Comparison of ENCODE assay signal across 8 cellular contexts in the genomic region with DNA sequence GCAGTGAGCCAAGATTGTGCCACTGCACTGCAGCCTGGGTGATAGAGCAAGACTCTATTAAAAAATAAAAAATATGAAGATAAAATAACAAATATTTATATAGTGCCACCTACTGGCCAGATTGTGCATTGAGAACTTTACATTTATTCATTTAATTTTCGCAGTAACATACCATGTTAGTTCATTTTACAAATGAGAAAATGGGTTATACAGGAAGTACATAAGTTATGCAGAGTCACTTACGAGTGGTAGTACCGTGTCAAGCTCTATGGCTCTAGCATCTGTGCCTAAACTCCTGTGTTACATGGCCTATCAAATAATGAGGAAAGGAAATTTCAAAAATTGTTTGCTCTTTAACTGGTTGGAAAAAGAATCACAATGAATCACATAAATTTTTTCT. TPM values are rescaled to one million over a fixed set of nuclear protein-coding genes. Genes with fewer than 3 reads are reported as not detected.
DNase-seq lines count a peak whose midpoint lies in the region; ATAC-seq, FAIRE-seq and TF ChIP-seq lines count a peak whose summit lies in the region.

No MANE protein-coding gene starts in this region.

- no peak overlapping the region for H3K4me3 ChIP-seq in AG10803 (ENCODE audit: low read length)
- H3K4me3 ChIP-seq in SK-N-SH (ENCODE audit: low read depth in 2 of 2, low read length in 1 of 2), result no peak overlapping the region
- H3K4me3 ChIP-seq in stomach, result no peak overlapping the region

- no peak overlapping the region for H3K27ac ChIP-seq in SK-N-SH (ENCODE audit: low read depth in 2 of 2, low read length in 1 of 2)
- H3K27ac ChIP-seq in stomach, result no peak overlapping the region

- H3K9me3 ChIP-seq in SK-N-SH (no peaks in the 10 kb centered on the region), stomach (no peaks in the 10 kb centered on the region)

- no peak overlapping the region for H3K4me2 ChIP-seq in SK-N-SH

- intact Hi-C loops in stomach (cut with DNase I; ENCODE audit: low total_unique reads), result no loop called here

- no peaks in the 10 kb centered on the region for H3K27me3 ChIP-seq in SK-N-SH (ENCODE audit: insufficient read depth)
- no peaks in the 10 kb centered on the region for H3K27me3 ChIP-seq in stomach

- no peak overlapping the region for H2AFZ ChIP-seq in SK-N-SH (ENCODE audit: low read depth)

- H3K9ac ChIP-seq in SK-N-SH, result no peak overlapping the region

- H3K4me1 ChIP-seq in SK-N-SH (ENCODE audit: control insufficient read depth in 1 of 2, insufficient read depth in 2 of 2, low read depth in 1 of 2, low read length in 1 of 2) (no peaks in the 10 kb centered on the region), stomach (peaks cover 0 to 11% (median 0%) of the 10 kb centered on the region in 4 donors)

- DNase-seq in AG10803 (ENCODE audit: low read depth), result peak; percentile 32
- peak; percentile 36 for DNase-seq in GM13976 (ENCODE audit: low spot score)
- DNase-seq in SK-N-SH, result peak; percentile 28
- DNase-seq in frontal cortex (ENCODE audit: low spot score in 2 of 2), result no peak
- DNase-seq in stomach, result no peak
- DNase-seq in mesenteric fat pad (ENCODE audit: low spot score), result no peak
- no peak for DNase-seq in NCI-H345 treated with DMSO at 0.1 percent for 48 hours (lab: John Stamatoyannopoulos, UW; ENCODE audit: unreplicated experiment)

- TF ChIP-seq CTCF in AG10803 (conservative IDR thresholded peaks at IDR 0.05; ENCODE audit: low read length) (peak; percentile 52), GM13976 (IDR thresholded peaks at IDR 0.05; ENCODE audit: borderline replicate concordance, control extremely low read depth, extremely low read depth, insufficient read depth, missing control alignments) (no peak), SK-N-SH (IDR thresholded peaks at IDR 0.05) (peak; percentile 70), stomach (IDR thresholded peaks at IDR 0.05) (peak in 4 of 7 experiments; percentile 23 to 93 (median 62))

- TF ChIP-seq EP300 in SK-N-SH (IDR thresholded peaks at IDR 0.05; ENCODE audit: borderline replicate concordance in 1 of 2, low read depth in 1 of 2, low read length in 1 of 2) (no peak), stomach (IDR thresholded peaks at IDR 0.05) (no peak)

- TF ChIP-seq POLR2A in stomach (IDR thresholded peaks at IDR 0.05), result no peak

- peak; percentile 51 for FAIRE-seq in frontal cortex (lab: Jason Lieb, UNC)

- no peak for ATAC-seq in HG02623 (IDR thresholded peaks at IDR 0.05; ENCODE audit: unreplicated experiment)

- peaks cover 8% of the 10 kb centered on the region for H3F3A ChIP-seq in SK-N-SH (replicated peaks; ENCODE audit: insufficient read depth)

- no peaks in the 10 kb centered on the region for H4K20me1 ChIP-seq in SK-N-SH (ENCODE audit: insufficient read depth)

- peaks cover 61 to 85% of the 10 kb centered on the region in 2 experiments for H3K36me3 ChIP-seq in SK-N-SH (replicated peaks in 1 of 2; ENCODE audit: control insufficient read depth in 1 of 2, insufficient read depth in 2 of 2, low read length in 1 of 2)
- peaks cover 48 to 100% (median 99%) of the 10 kb centered on the region in 4 donors for H3K36me3 ChIP-seq in stomach

- in situ Hi-C loops in GM13976 (cut with MboI; ENCODE audit: low sequenced_read_pairs, unreplicated experiment), result no loop called here

- no peaks in the 10 kb centered on the region for H3K9me2 ChIP-seq in SK-N-SH

- POLR2A ChIA-PET in SK-N-SH (lab: Yijun Ruan, JAX), result no interaction called here

- CTCF ChIA-PET in SK-N-SH (lab: Yijun Ruan, JAX), result interaction anchor here (0.7 to 2.5 kb wide), 23 partner anchors 9 to 1843 kb away, joined by 3 to 17 read pairs (median 3); a partner anchor contains a TSS

- peak; percentile 33 for TF ChIP-seq RAD21 in SK-N-SH (IDR thresholded peaks at IDR 0.05; ENCODE audit: low read length)

- WGBS in SK-N-SH (ENCODE audit: low lambda C conversion rate), result 75% methylated on average over 3 of the region's 3 CpGs
- WGBS in stomach, 5 donors, result 46 to 63% (median 60%) methylated on average over 3 of the region's 3 CpGs

- H3K79me2 ChIP-seq in SK-N-SH (ENCODE audit: insufficient read depth), result no peaks in the 10 kb centered on the region

TF ChIP-seq in SK-N-SH, 30 proteins besides CTCF, POLR2A, EP300 and RAD21:
- TF ChIP-seq, protein P1, sequence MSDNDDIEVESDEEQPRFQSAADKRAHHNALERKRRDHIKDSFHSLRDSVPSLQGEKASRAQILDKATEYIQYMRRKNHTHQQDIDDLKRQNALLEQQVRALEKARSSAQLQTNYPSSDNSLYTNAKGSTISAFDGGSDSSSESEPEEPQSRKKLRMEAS (IDR thresholded peaks at IDR 0.05; ENCODE audit: low read depth), result no peak
- TF ChIP-seq YY1 (IDR thresholded peaks at IDR 0.05; ENCODE audit: low read depth), result no peak
- TF ChIP-seq MXI1 (IDR thresholded peaks at IDR 0.05; ENCODE audit: low read depth, low read length), result no peak
- no peak for TF ChIP-seq RXRA (IDR thresholded peaks at IDR 0.05; ENCODE audit: borderline replicate concordance, low read depth)
- no peak for TF ChIP-seq JUND (IDR thresholded peaks at IDR 0.05)
- TF ChIP-seq FOXJ3 (CRISPR knock-in tag; IDR thresholded peaks at IDR 0.05), result no peak
- TF ChIP-seq FOXM1 (IDR thresholded peaks at IDR 0.05; ENCODE audit: low read depth), result no peak
- TF ChIP-seq, protein P2, sequence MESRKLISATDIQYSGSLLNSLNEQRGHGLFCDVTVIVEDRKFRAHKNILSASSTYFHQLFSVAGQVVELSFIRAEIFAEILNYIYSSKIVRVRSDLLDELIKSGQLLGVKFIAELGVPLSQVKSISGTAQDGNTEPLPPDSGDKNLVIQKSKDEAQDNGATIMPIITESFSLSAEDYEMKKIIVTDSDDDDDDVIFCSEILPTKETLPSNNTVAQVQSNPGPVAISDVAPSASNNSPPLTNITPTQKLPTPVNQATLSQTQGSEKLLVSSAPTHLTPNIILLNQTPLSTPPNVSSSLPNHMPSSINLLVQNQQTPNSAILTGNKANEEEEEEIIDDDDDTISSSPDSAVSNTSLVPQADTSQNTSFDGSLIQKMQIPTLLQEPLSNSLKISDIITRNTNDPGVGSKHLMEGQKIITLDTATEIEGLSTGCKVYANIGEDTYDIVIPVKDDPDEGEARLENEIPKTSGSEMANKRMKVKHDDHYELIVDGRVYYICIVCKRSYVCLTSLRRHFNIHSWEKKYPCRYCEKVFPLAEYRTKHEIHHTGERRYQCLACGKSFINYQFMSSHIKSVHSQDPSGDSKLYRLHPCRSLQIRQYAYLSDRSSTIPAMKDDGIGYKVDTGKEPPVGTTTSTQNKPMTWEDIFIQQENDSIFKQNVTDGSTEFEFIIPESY (IDR thresholded peaks at IDR 0.05; ENCODE audit: borderline replicate concordance, low read depth), result no peak
- TF ChIP-seq NRF1 (IDR thresholded peaks at IDR 0.05; ENCODE audit: low read depth, low read length), result no peak
- no peak for TF ChIP-seq TEAD4 (IDR thresholded peaks at IDR 0.05; ENCODE audit: borderline replicate concordance, insufficient read depth)
- no peak for TF ChIP-seq TCF12 (IDR thresholded peaks at IDR 0.05)
- TF ChIP-seq, protein P3, sequence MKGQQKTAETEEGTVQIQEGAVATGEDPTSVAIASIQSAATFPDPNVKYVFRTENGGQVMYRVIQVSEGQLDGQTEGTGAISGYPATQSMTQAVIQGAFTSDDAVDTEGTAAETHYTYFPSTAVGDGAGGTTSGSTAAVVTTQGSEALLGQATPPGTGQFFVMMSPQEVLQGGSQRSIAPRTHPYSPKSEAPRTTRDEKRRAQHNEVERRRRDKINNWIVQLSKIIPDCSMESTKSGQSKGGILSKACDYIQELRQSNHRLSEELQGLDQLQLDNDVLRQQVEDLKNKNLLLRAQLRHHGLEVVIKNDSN (IDR thresholded peaks at IDR 0.05; ENCODE audit: borderline replicate concordance, low read depth), result no peak
- TF ChIP-seq, protein P4, sequence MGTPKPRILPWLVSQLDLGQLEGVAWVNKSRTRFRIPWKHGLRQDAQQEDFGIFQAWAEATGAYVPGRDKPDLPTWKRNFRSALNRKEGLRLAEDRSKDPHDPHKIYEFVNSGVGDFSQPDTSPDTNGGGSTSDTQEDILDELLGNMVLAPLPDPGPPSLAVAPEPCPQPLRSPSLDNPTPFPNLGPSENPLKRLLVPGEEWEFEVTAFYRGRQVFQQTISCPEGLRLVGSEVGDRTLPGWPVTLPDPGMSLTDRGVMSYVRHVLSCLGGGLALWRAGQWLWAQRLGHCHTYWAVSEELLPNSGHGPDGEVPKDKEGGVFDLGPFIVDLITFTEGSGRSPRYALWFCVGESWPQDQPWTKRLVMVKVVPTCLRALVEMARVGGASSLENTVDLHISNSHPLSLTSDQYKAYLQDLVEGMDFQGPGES (IDR thresholded peaks at IDR 0.05; ENCODE audit: low read depth, low read length), result no peak
- no peak for TF ChIP-seq FOSL2 (IDR thresholded peaks at IDR 0.05; ENCODE audit: borderline replicate concordance, low read depth)
- no peak for TF ChIP-seq TAF1 (IDR thresholded peaks at IDR 0.05; ENCODE audit: borderline replicate concordance, low read depth, low read length)
- TF ChIP-seq GATA2 (CRISPR knock-in tag; IDR thresholded peaks at IDR 0.05), result no peak
- TF ChIP-seq RFX5 (IDR thresholded peaks at IDR 0.05; ENCODE audit: low read length), result no peak
- no peak for TF ChIP-seq EZH2phosphoT487 (IDR thresholded peaks at IDR 0.05; ENCODE audit: borderline replicate concordance, low read depth)
- TF ChIP-seq MEF2A (IDR thresholded peaks at IDR 0.05; ENCODE audit: borderline replicate concordance, low read depth), result no peak
- no peak for TF ChIP-seq SIN3A (IDR thresholded peaks at IDR 0.05; ENCODE audit: borderline replicate concordance, low read depth, low read length)

RNA-seq across cellular contexts. Expression of a gene that starts 27.9 kb away (rescaled TPM):
- polyA plus RNA-seq in SK-N-SH (2012; rRNA removed), result 2.4 and 3.0 TPM in 2 replicates
- 2.8 and 2.9 TPM in 2 replicates for polyA plus RNA-seq in SK-N-SH (2012; cell fraction: cytosol; rRNA removed)
- polyA plus RNA-seq in SK-N-SH (2012; cell fraction: nucleus; rRNA removed), result 4.6 and 8.3 TPM in 2 replicates
- total RNA-seq in frontal cortex, result 90.1 TPM
- total RNA-seq in stomach, result 100 to 1,000 TPM in 1 of 5 donors, 10 to 100 TPM in 4; 22.8 to 105 (median 43.0) TPM
- polyA plus RNA-seq in stomach, result 1 to 10 TPM; 2.2 to 3.0 (median 2.3) TPM
- total RNA-seq in mesenteric fat pad, result 33.8 TPM

Comparison
In these comparisons a context has a peak if more than half of its experiments do, and no peak if none do; other contexts are left out.
1. DNase-seq: peak in AG10803 (single experiment), GM13976 (single experiment) and SK-N-SH (single experiment); none in frontal cortex (0 of 2), stomach (single experiment), mesenteric fat pad (single experiment) and NCI-H345 treated with DMSO at 0.1 percent for 48 hours (single experiment).